15 cellular contexts compared by ENCODE assay signal in the genomic region with DNA sequence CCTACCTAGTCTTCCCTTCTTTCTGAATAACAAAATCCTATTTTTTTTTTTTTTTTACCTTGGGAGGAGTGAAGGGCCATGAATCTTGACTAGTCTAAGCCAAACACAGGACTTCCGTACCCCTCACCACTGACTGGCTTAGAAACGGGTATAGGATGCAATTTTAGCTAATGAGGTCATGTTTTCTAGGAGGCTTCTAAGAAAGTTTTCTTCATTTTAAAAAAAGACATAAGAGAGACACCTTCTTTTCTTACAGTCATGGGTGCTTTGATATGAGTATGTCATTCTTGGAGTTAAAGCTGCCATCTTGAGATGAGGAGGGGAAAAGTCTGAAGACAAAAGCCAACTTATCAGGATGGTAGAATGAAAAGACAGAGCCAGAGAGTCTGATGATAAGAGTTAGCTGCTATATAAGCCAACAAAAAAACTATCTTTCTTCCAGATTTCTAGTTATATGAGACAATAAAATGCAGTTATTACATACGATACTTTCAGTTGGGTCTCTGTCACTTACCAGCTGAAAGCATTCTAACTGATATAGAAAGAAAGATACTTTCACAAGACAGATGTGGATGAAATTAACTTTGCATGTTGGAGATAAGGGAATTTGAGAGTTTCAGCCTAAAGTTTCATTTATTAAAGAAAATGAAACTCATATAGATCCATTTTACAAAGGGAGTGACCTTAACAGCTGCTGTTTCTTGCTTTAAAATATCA. TPM values are rescaled to one million over a fixed set of nuclear protein-coding genes. Genes with fewer than 3 reads are reported as not detected.
A peak's percentile ranks its signal among the peaks of the same experiment; 100 is the strongest.
DNase-seq lines count a peak whose midpoint lies in the region; ATAC-seq and TF ChIP-seq lines count a peak whose summit lies in the region.
"Had no signal": no experiment of that assay in that cellular context is flagged by ENCODE, and none has a peak within 500 bp of the region (broad histone marks: within the 10 kb centered on the region; RNA-seq: fewer than 3 reads in every experiment).

No MANE protein-coding gene starts in this region.

- no peaks in the 10 kb centered on the region for H3F3A ChIP-seq in Loucy (ENCODE audit: low read depth)

- H3K4me3 ChIP-seq in Loucy (ENCODE audit: low read length, poor library complexity, severe bottlenecking) (no peak overlapping the region), neutrophil (ENCODE audit: low read depth in 1 of 2, low read length in 1 of 2) (peak overlapping the region; percentile 42 to 62)

- H3K27ac Mint-ChIP-seq in activated naive CD4-positive, alpha-beta T cell treated with anti-CD3 and anti-CD28 coated beads, Interleukin-2, amount 50 U/mL, for 72 hours, result peak overlapping the region; percentile 52 to 61
- H3K27ac Mint-ChIP-seq: nephron progenitor cell had no signal

- peaks cover 23% of the 10 kb centered on the region for H3K9me3 ChIP-seq in Loucy (ENCODE audit: insufficient read depth, low read depth, low read length)
- H3K9me3 ChIP-seq in neutrophil, result no peaks in the 10 kb centered on the region

- H3K4me1 ChIP-seq in Loucy (ENCODE audit: insufficient read depth, low read length, poor library complexity, severe bottlenecking) (peaks cover 20% of the 10 kb centered on the region), neutrophil (ENCODE audit: control insufficient read depth in 1 of 2, insufficient read depth in 1 of 2, low read depth in 1 of 2, low read length in 1 of 2) (peaks cover 98% of the 10 kb centered on the region in 2 experiments)

- TF ChIP-seq CTCF in Loucy (conservative IDR thresholded peaks at IDR 0.05; ENCODE audit: low read length) (no peak), neutrophil (IDR thresholded peaks at IDR 0.05) (no peak)

- H3K36me3 ChIP-seq in Loucy (ENCODE audit: insufficient read depth, low read length), result no peaks in the 10 kb centered on the region
- H3K36me3 ChIP-seq in neutrophil, result no peaks in the 10 kb centered on the region

- DNase-seq in SIG-M5 treated with dmso at 0.1 percent for 504 hours (lab: John Stamatoyannopoulos, UW; ENCODE audit: unreplicated experiment) (peak; percentile 42), SIG-M5 (lab: John Stamatoyannopoulos, UW) (no peak), hepatic stellate cell (ENCODE audit: low spot score) (no peak)
- DNase-seq in activated naive CD4-positive, alpha-beta T cell treated with anti-CD3 and anti-CD28 coated beads, Interleukin-2, amount 50 U/mL, for 72 hours (ENCODE audit: low spot score in 2 of 2), result no peak
- DNase-seq: 8988T, activated gamma-delta T cell treated with Interleukin-2 at 50 U/mL for 16 hours, COR-L47, heart left ventricle, nephron progenitor cell had no signal

- peak in 1 of 2 donors; percentile 39 for ATAC-seq in activated naive CD4-positive, alpha-beta T cell treated with anti-CD3 and anti-CD28 coated beads, Interleukin-2, amount 50 U/mL, for 72 hours
- no peak for ATAC-seq in GM21825 (IDR thresholded peaks at IDR 0.05; ENCODE audit: unreplicated experiment)
- ATAC-seq in HG03095 (IDR thresholded peaks at IDR 0.05; ENCODE audit: unreplicated experiment), result no peak
- ATAC-seq: heart left ventricle, sciatic nerve had no signal

- peaks cover 4 to 32% of the 10 kb centered on the region in 2 donors for H3K9me3 Mint-ChIP-seq in activated naive CD4-positive, alpha-beta T cell treated with anti-CD3 and anti-CD28 coated beads, Interleukin-2, amount 50 U/mL, for 72 hours

- H3K9ac ChIP-seq in Loucy (ENCODE audit: low read depth, low read length, poor library complexity, severe bottlenecking), result no peak overlapping the region

- no peaks in the 10 kb centered on the region for H3K79me2 ChIP-seq in Loucy (ENCODE audit: insufficient read depth, low read length)

- no peaks in the 10 kb centered on the region for H3K9me2 ChIP-seq in Loucy (replicated peaks; ENCODE audit: low read depth, low read length)

- no peaks in the 10 kb centered on the region for H4K20me1 ChIP-seq in Loucy (ENCODE audit: insufficient read depth, low read length, poor library complexity, severe bottlenecking)

- H2AFZ ChIP-seq in Loucy (ENCODE audit: low read length), result no peak overlapping the region

- peak overlapping the region; percentile 34 for H3K4me2 ChIP-seq in Loucy (ENCODE audit: low read depth, low read length, poor library complexity, severe bottlenecking)

- H3K27me3 ChIP-seq in Loucy (ENCODE audit: insufficient read depth, low read length, poor library complexity, severe bottlenecking) (no peaks in the 10 kb centered on the region), neutrophil (no peaks in the 10 kb centered on the region)
- H3K27me3 ChIP-seq: heart left ventricle had no signal

- peaks cover 6 to 29% of the 10 kb centered on the region in 2 donors for H3K36me3 Mint-ChIP-seq in activated naive CD4-positive, alpha-beta T cell treated with anti-CD3 and anti-CD28 coated beads, Interleukin-2, amount 50 U/mL, for 72 hours

- peak overlapping the region; percentile 96 for H3K27ac ChIP-seq in neutrophil
- H3K27ac ChIP-seq: epithelial cell of prostate had no signal

RNA-seq across cellular contexts. Expression of a gene that starts 34.0 kb away (rescaled TPM):
- total RNA-seq in activated naive CD4-positive, alpha-beta T cell treated with anti-CD3 and anti-CD28 coated beads, Interleukin-2, amount 50 U/mL, for 72 hours, result 1 to 10 TPM; 3.7 to 4.2 TPM
